In the genomic region with DNA sequence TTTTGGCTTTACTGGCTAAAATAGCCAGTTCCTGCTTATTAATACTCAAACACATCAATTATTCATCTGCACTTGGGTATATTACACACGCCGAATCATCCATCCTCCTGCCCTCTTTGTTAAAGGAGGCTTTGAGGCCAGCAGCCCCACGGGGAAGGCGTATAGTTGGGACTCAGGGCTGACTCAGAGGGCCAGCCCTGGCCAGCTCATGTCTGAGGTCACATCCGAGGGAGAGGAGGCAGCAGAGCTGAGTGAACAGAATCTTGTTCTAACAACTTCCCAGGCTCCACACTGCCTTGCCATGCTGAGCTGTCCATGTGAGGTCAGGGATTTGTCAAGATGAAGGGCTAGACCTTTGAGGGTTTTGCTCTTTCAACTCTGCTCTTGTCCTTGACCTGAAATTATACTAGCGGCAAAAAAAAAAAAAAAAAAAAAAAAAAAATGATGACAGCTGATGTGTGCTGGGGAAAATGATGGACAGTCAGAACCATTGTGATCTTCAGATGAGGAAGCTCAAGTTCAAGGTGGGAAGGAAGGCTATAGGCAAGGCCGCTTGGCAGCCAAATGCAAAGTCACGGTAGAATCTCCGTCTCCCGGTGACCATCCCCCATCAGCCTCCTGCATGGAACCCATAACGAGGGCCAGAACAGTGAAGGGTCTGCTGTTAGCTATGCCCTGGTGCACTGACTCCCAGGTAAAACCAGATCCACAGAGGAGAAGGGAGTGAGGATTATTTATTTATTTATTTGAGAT, we compare ENCODE assay signal across 10 cellular contexts. TPM values are rescaled to one million over a fixed set of nuclear protein-coding genes. Genes with fewer than 3 reads are reported as not detected.
DNase-seq lines count a peak whose midpoint lies in the region; ATAC-seq and TF ChIP-seq lines count a peak whose summit lies in the region.
"Had no signal": no experiment of that assay in that cellular context is flagged by ENCODE, and none has a peak within 500 bp of the region (broad histone marks: within the 10 kb centered on the region; RNA-seq: fewer than 3 reads in every experiment).

No MANE protein-coding gene starts in this region.

- TF ChIP-seq CTCF in heart left ventricle (IDR thresholded peaks at IDR 0.05) (no peak), right atrium auricular region (IDR thresholded peaks at IDR 0.05) (no peak), RWPE1 (conservative IDR thresholded peaks at IDR 0.05; ENCODE audit: low read depth) (no peak), fibroblast of villous mesenchyme (IDR thresholded peaks at IDR 0.05; ENCODE audit: insufficient read depth, low read depth, low read length) (no peak), nephron progenitor cell (IDR thresholded peaks at IDR 0.05) (no peak)

- POLR2A ChIA-PET in RWPE1 (lab: Yijun Ruan, JAX; ENCODE audit: low non-redundant PET) = no interaction called here

- no peak overlapping the region for H3K27ac ChIP-seq in heart left ventricle
- H3K27ac ChIP-seq in right atrium auricular region = no peak overlapping the region
- H3K27ac ChIP-seq in RWPE1 = peak overlapping the region; percentile 77
- H3K27ac ChIP-seq: Peyer's patch, tibial artery had no signal

- H3K27me3 ChIP-seq in heart left ventricle (no peaks in the 10 kb centered on the region), right atrium auricular region (no peaks in the 10 kb centered on the region)
- H3K27me3 ChIP-seq: Peyer's patch had no signal

- DNase-seq in heart left ventricle (peak in 1 of 5 donors; percentile 58), right atrium auricular region (ENCODE audit: low spot score) (no peak), RWPE1 (ENCODE audit: low spot score) (peak; percentile 89), fibroblast of villous mesenchyme (ENCODE audit: low read depth) (peak; percentile 80), immature natural killer cell (no peak), NCI-H1092 (lab: John Stamatoyannopoulos, UW) (no peak), nephron progenitor cell (no peak)
- no peak for DNase-seq in stimulated activated effector memory CD8-positive, alpha-beta T cell treated with anti-CD3 and anti-CD28 coated beads, Interleukin-12 subunit alpha, Interleukin-12 subunit beta, amount 100 ng/mL, for 72 hours (ENCODE audit: low spot score in 2 of 2)
- DNase-seq: tibial artery had no signal

- 64 to 73% (median 69%) methylated on average over 11 of the region's 11 CpGs for WGBS in heart left ventricle, 4 donors

- H3K36me3 ChIP-seq in heart left ventricle = no peaks in the 10 kb centered on the region
- H3K36me3 ChIP-seq in right atrium auricular region = no peaks in the 10 kb centered on the region
- H3K36me3 ChIP-seq: Peyer's patch, tibial artery had no signal

- H3K4me1 ChIP-seq in heart left ventricle (no peaks in the 10 kb centered on the region), right atrium auricular region (no peaks in the 10 kb centered on the region)
- H3K4me1 ChIP-seq: Peyer's patch, tibial artery had no signal

- no peaks in the 10 kb centered on the region for H3K36me3 Mint-ChIP-seq in stimulated activated effector memory CD8-positive, alpha-beta T cell treated with anti-CD3 and anti-CD28 coated beads, Interleukin-12 subunit alpha, Interleukin-12 subunit beta, amount 100 ng/mL, for 72 hours
- H3K36me3 Mint-ChIP-seq in immature natural killer cell (no peaks in the 10 kb centered on the region), nephron progenitor cell (ENCODE audit: low read depth) (no peaks in the 10 kb centered on the region)

- CTCF ChIA-PET in RWPE1 (lab: Yijun Ruan, JAX) = interaction anchor here (0.6 to 0.7 kb wide), 2 partner anchors 13 to 442 kb away, joined by 3 read pairs; a partner anchor contains a TSS

- no peak for TF ChIP-seq POLR2A in heart left ventricle (IDR thresholded peaks at IDR 0.05)

- ATAC-seq in heart left ventricle = peak in 3 of 4 donors; percentile 28 to 79 (median 64)
- peak; percentile 100 for ATAC-seq in stimulated activated effector memory CD8-positive, alpha-beta T cell treated with anti-CD3 and anti-CD28 coated beads, Interleukin-12 subunit alpha, Interleukin-12 subunit beta, amount 100 ng/mL, for 72 hours

- no peak overlapping the region for H3K27ac Mint-ChIP-seq in stimulated activated effector memory CD8-positive, alpha-beta T cell treated with anti-CD3 and anti-CD28 coated beads, Interleukin-12 subunit alpha, Interleukin-12 subunit beta, amount 100 ng/mL, for 72 hours
- peak overlapping the region in 1 of 6 donors; percentile 8 for H3K27ac Mint-ChIP-seq in immature natural killer cell
- H3K27ac Mint-ChIP-seq in nephron progenitor cell = no peak overlapping the region

- H3K4me3 ChIP-seq in heart left ventricle (no peak overlapping the region), right atrium auricular region (no peak overlapping the region), fibroblast of villous mesenchyme (ENCODE audit: low read depth, low read length) (no peak overlapping the region)
- H3K4me3 ChIP-seq: Peyer's patch, tibial artery had no signal

- H3K27me3 Mint-ChIP-seq in immature natural killer cell (ENCODE audit: low read depth in 3 of 3) (peaks cover 4 to 6% (median 5%) of the 10 kb centered on the region in 3 donors), nephron progenitor cell (ENCODE audit: low read depth, poor library complexity) (peaks cover 25% of the 10 kb centered on the region)

- intact Hi-C loops in heart left ventricle (cut with DNase I) = no loop called here

- H3K9me3 Mint-ChIP-seq in stimulated activated effector memory CD8-positive, alpha-beta T cell treated with anti-CD3 and anti-CD28 coated beads, Interleukin-12 subunit alpha, Interleukin-12 subunit beta, amount 100 ng/mL, for 72 hours = no peaks in the 10 kb centered on the region
- no peaks in the 10 kb centered on the region for H3K9me3 Mint-ChIP-seq in immature natural killer cell
- no peaks in the 10 kb centered on the region for H3K9me3 Mint-ChIP-seq in nephron progenitor cell

- peaks cover 5% of the 10 kb centered on the region for H3K4me1 Mint-ChIP-seq in stimulated activated effector memory CD8-positive, alpha-beta T cell treated with anti-CD3 and anti-CD28 coated beads, Interleukin-12 subunit alpha, Interleukin-12 subunit beta, amount 100 ng/mL, for 72 hours
- no peaks in the 10 kb centered on the region for H3K4me1 Mint-ChIP-seq in immature natural killer cell
- peaks cover 12% of the 10 kb centered on the region for H3K4me1 Mint-ChIP-seq in nephron progenitor cell

- no peak overlapping the region for H3K4me3 Mint-ChIP-seq in stimulated activated effector memory CD8-positive, alpha-beta T cell treated with anti-CD3 and anti-CD28 coated beads, Interleukin-12 subunit alpha, Interleukin-12 subunit beta, amount 100 ng/mL, for 72 hours
- H3K4me3 Mint-ChIP-seq in immature natural killer cell (no peak overlapping the region), nephron progenitor cell (no peak overlapping the region)

- H3K9me3 ChIP-seq in heart left ventricle (no peaks in the 10 kb centered on the region), right atrium auricular region (no peaks in the 10 kb centered on the region)
- H3K9me3 ChIP-seq: Peyer's patch, tibial artery had no signal

RNA-seq across cellular contexts. Expression of a gene that starts 12.5 kb away (rescaled TPM):
- 100 to 1,000 TPM in 5 of 9 donors, 10 to 100 TPM in 4; 54.0 to 156 (median 111) TPM for total RNA-seq in heart left ventricle
- polyA plus RNA-seq in heart left ventricle = 100 to 1,000 TPM in 1 of 2 donors, 10 to 100 TPM in 1; 76.0 to 119 TPM
- 10 to 100 TPM; 71.7 to 74.2 TPM for total RNA-seq in right atrium auricular region
- total RNA-seq in fibroblast of villous mesenchyme = 79.2 and 108 TPM in 2 replicates
- polyA plus RNA-seq in immature natural killer cell = 10 to 100 TPM; 23.4 to 44.1 (median 25.7) TPM

RNA-seq across cellular contexts. Expression of a gene that starts 38.7 kb away (rescaled TPM):
- total RNA-seq in heart left ventricle (100 to 1,000 TPM; 200 to 304 (median 255) TPM), right atrium auricular region (100 to 1,000 TPM; 175 to 205 TPM), fibroblast of villous mesenchyme (122 and 124 TPM in 2 replicates)
- polyA plus RNA-seq in heart left ventricle (100 to 1,000 TPM in 1 of 2 donors, 10 to 100 TPM in 1; 38.1 to 300 TPM), immature natural killer cell (100 to 1,000 TPM; 348 to 443 (median 414) TPM)

Comparison
In these comparisons a context has a peak if more than half of its experiments do, and no peak if none do; other contexts are left out.
1. DNase-seq: peak in RWPE1 (single experiment) and fibroblast of villous mesenchyme (single experiment); none in right atrium auricular region (single experiment), stimulated activated effector memory CD8-positive, alpha-beta T cell treated with anti-CD3 and anti-CD28 coated beads, Interleukin-12 subunit alpha, Interleukin-12 subunit beta, amount 100 ng/mL, for 72 hours (0 of 2), immature natural killer cell (0 of 3), NCI-H1092 (single experiment) and nephron progenitor cell (single experiment).